13 cellular contexts compared by ENCODE assay signal in genomic region chr13:102599451-102600012, GRCh38. TPM values are rescaled to one million over a fixed set of nuclear protein-coding genes. Genes with fewer than 3 reads are reported as not detected.
DNase-seq lines count a peak whose midpoint lies in the region; ATAC-seq and TF ChIP-seq lines count a peak whose summit lies in the region.
"Had no signal": no experiment of that assay in that cellular context is flagged by ENCODE, and none has a peak within 500 bp of the region (broad histone marks: within the 10 kb centered on the region; RNA-seq: fewer than 3 reads in every experiment).

No MANE protein-coding gene starts in this region.

- no peaks in the 10 kb centered on the region for H3K9me3 ChIP-seq in OCI-LY1 (ENCODE audit: low read length)
- H3K9me3 ChIP-seq in skeletal muscle satellite cell (replicated peaks; ENCODE audit: low read length), result no peaks in the 10 kb centered on the region
- H3K9me3 ChIP-seq: left lung had no signal

- H3K27me3 Mint-ChIP-seq in activated T-cell treated with anti-CD3 and anti-CD28 coated beads, Interleukin-2, amount 50 U/mL, for 72 hours (ENCODE audit: low read depth), result no peaks in the 10 kb centered on the region
- no peaks in the 10 kb centered on the region for H3K27me3 Mint-ChIP-seq in central memory CD8-positive, alpha-beta T cell

- peak overlapping the region; percentile 96 for H3K4me2 ChIP-seq in OCI-LY1 (ENCODE audit: low read length)
- peak overlapping the region; percentile 96 for H3K4me2 ChIP-seq in skeletal muscle satellite cell (ENCODE audit: low read length)

- peaks cover 4 to 30% of the 10 kb centered on the region in 2 donors for H3K36me3 Mint-ChIP-seq in activated T-cell treated with anti-CD3 and anti-CD28 coated beads, Interleukin-2, amount 50 U/mL, for 72 hours (ENCODE audit: insufficient read depth in 2 of 2)
- peaks cover 43% of the 10 kb centered on the region for H3K36me3 Mint-ChIP-seq in central memory CD8-positive, alpha-beta T cell (ENCODE audit: insufficient read depth)

- no peak for TF ChIP-seq CTCF in OCI-LY1 (IDR thresholded peaks at IDR 0.05; ENCODE audit: low read length)

- H3K27ac Mint-ChIP-seq in activated T-cell treated with anti-CD3 and anti-CD28 coated beads, Interleukin-2, amount 50 U/mL, for 72 hours, result peak overlapping the region; percentile 30
- peak overlapping the region; percentile 72 for H3K27ac Mint-ChIP-seq in central memory CD8-positive, alpha-beta T cell (ENCODE audit: low read depth)

- DNase-seq in activated T-cell treated with anti-CD3 and anti-CD28 coated beads, Interleukin-2, amount 50 U/mL, for 72 hours, result no peak
- DNase-seq in activated T-cell treated with anti-CD3 and anti-CD28 coated beads, Interleukin-2, amount 50 U/mL, for 1 hour, result no peak
- DNase-seq in central memory CD8-positive, alpha-beta T cell (ENCODE audit: low spot score in 2 of 2), result no peak
- DNase-seq in MV-4-11 (lab: John Stamatoyannopoulos, UW) (no peak), foreskin melanocyte (no peak)
- DNase-seq: activated effector memory CD4-positive, alpha-beta T cell treated with anti-CD3 and anti-CD28 coated beads, Interleukin-2, amount 50 U/mL, for 16 hours; foreskin keratinocyte; left lung; NCI-H2171 had no signal

- no peaks in the 10 kb centered on the region for H3K9me3 Mint-ChIP-seq in activated T-cell treated with anti-CD3 and anti-CD28 coated beads, Interleukin-2, amount 50 U/mL, for 72 hours
- H3K9me3 Mint-ChIP-seq in central memory CD8-positive, alpha-beta T cell, result no peaks in the 10 kb centered on the region

- H3K27me3 ChIP-seq in OCI-LY1 (ENCODE audit: insufficient read depth, low read length) (no peaks in the 10 kb centered on the region), skeletal muscle satellite cell (ENCODE audit: control insufficient read depth, insufficient read depth, low read length) (no peaks in the 10 kb centered on the region)
- H3K27me3 ChIP-seq: foreskin keratinocyte, left lung had no signal

- H4K20me1 ChIP-seq in OCI-LY1 (ENCODE audit: insufficient read depth, low read length), result no peaks in the 10 kb centered on the region

- no peak overlapping the region for H2AFZ ChIP-seq in OCI-LY1 (ENCODE audit: low read length)
- H2AFZ ChIP-seq: parathyroid adenoma had no signal

- peak overlapping the region; percentile 82 for H3K4me3 ChIP-seq in OCI-LY1 (ENCODE audit: low read depth, low read length, poor library complexity, severe bottlenecking)
- H3K4me3 ChIP-seq in skeletal muscle satellite cell (ENCODE audit: low read length), result no peak overlapping the region

- H3K79me2 ChIP-seq in OCI-LY1 (ENCODE audit: insufficient read depth, low read length), result peaks cover 84% of the 10 kb centered on the region

- H3K4me3 Mint-ChIP-seq in activated T-cell treated with anti-CD3 and anti-CD28 coated beads, Interleukin-2, amount 50 U/mL, for 72 hours, result peak overlapping the region; percentile 91 to 99
- H3K4me3 Mint-ChIP-seq in central memory CD8-positive, alpha-beta T cell, result peak overlapping the region; percentile 95

- no peak for ATAC-seq in activated T-cell treated with anti-CD3 and anti-CD28 coated beads, Interleukin-2, amount 50 U/mL, for 72 hours (replicated peaks in 1 of 2)
- ATAC-seq in central memory CD8-positive, alpha-beta T cell (replicated peaks; ENCODE audit: extremely low read depth, poor library complexity, severe bottlenecking), result no peak
- no peak for ATAC-seq in GM18502 (IDR thresholded peaks at IDR 0.05; ENCODE audit: poor library complexity, unreplicated experiment)
- ATAC-seq: foreskin keratinocyte, left lung had no signal

- no peaks in the 10 kb centered on the region for H3K9me2 ChIP-seq in OCI-LY1 (ENCODE audit: low read depth, low read length)

- peaks cover 40% of the 10 kb centered on the region for H3K4me1 ChIP-seq in OCI-LY1 (ENCODE audit: insufficient read depth, low read length, severe bottlenecking)
- peaks cover 22% of the 10 kb centered on the region for H3K4me1 ChIP-seq in skeletal muscle satellite cell (ENCODE audit: control insufficient read depth, insufficient read depth, low read length)

- H3F3A ChIP-seq in OCI-LY1 (ENCODE audit: insufficient read depth, low read length), result no peaks in the 10 kb centered on the region

- H3K36me3 ChIP-seq in OCI-LY1 (ENCODE audit: insufficient read depth, low read length) (peaks cover 29% of the 10 kb centered on the region), skeletal muscle satellite cell (ENCODE audit: insufficient read depth, low read length) (peaks cover 2% of the 10 kb centered on the region)
- H3K36me3 ChIP-seq: left lung had no signal

- H3K9ac ChIP-seq in OCI-LY1 (ENCODE audit: low read length) (peak overlapping the region; percentile 4; the same call in 1 of the 2 replicates), skeletal muscle satellite cell (ENCODE audit: low read depth, low read length) (no peak overlapping the region)
- H3K9ac ChIP-seq: parathyroid adenoma had no signal

- H3K4me1 Mint-ChIP-seq in activated T-cell treated with anti-CD3 and anti-CD28 coated beads, Interleukin-2, amount 50 U/mL, for 72 hours (ENCODE audit: low read depth), result peaks cover 74% of the 10 kb centered on the region
- peaks cover 84% of the 10 kb centered on the region for H3K4me1 Mint-ChIP-seq in central memory CD8-positive, alpha-beta T cell

- H3K27ac ChIP-seq in OCI-LY1 (ENCODE audit: low read depth, low read length, poor library complexity, severe bottlenecking), result no peak overlapping the region
- H3K27ac ChIP-seq: foreskin keratinocyte, left lung, parathyroid adenoma had no signal

RNA-seq across cellular contexts. Expression of gene TPP2, which starts 2.7 kb away (rescaled TPM):
- total RNA-seq in activated T-cell treated with anti-CD3 and anti-CD28 coated beads, Interleukin-2, amount 50 U/mL, for 72 hours, result 10 to 100 TPM; 55.3 to 67.6 TPM
- 48.1 and 62.9 TPM in 2 replicates for total RNA-seq in skeletal muscle satellite cell (2012; rRNA removed)
